In the genomic region with DNA sequence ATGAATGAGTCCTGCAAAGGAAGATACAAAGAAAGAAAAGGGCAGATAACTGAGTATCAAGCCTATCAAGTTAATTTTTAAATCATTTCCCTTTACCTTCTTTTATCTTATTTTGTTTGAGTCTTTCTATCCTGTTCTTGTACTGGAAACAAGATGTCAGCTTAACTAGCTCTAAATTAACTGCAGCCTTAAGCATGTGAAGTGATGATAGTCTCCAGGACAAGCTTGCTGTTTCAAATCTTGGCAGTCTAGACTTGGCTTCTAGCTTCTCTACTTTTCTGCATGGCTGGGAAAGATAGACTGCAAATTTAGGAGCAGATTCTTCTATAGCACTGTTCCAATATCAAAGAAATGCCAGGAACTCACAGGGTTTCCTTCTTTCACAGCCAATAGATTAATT, we compare ENCODE assay signal across 32 cellular contexts.
"Had no signal": no experiment of that assay in that cellular context is flagged by ENCODE, and none has a peak within 500 bp of the region (broad histone marks: within the 10 kb centered on the region; RNA-seq: fewer than 3 reads in every experiment).

No MANE protein-coding gene starts in this region.

- DNase-seq: Karpas-422, Kasumi-1, MG63, MM.1S, MV-4-11, NCI-H1048, NCI-H1092, NCI-H1092 treated with DMSO at 0.1 percent for 48 hours, NCI-H1105, NCI-H1417 treated with DMSO at 0.1 percent for 48 hours, NCI-H1436, NCI-H1436 treated with DMSO at 0.1 percent for 48 hours, NCI-H146, NCI-H1694, NCI-H1694 treated with DMSO at 0.1 percent for 48 hours, NCI-H187, NCI-H187 treated with DMSO at 0.1 percent for 48 hours, NCI-H1930, NCI-H2029, NCI-H2029 treated with DMSO at 0.1 percent for 48 hours, NCI-H2081, NCI-H2081 treated with DMSO at 0.1 percent for 48 hours, NCI-H2107, NCI-H2171, NCI-H2171 treated with DMSO at 0.1 percent for 48 hours, NCI-H2227 treated with DMSO at 0.1 percent for 48 hours, NCI-H226, NCI-H345, NCI-H510A, NCI-H510A treated with DMSO at 0.1 percent for 48 hours, NCI-H524, NCI-H524 treated with DMSO at 0.1 percent for 48 hours had no signal
